ENCODE assay signal across 8 cellular contexts in genomic region chr20:20017001-20017851, GRCh38. TPM values are rescaled to one million over a fixed set of nuclear protein-coding genes. Genes with fewer than 3 reads are reported as not detected.
DNase-seq lines count a peak whose midpoint lies in the region; ATAC-seq and TF ChIP-seq lines count a peak whose summit lies in the region.

Gene NAA20 (plus strand): TSS chr20:20017362. CDS start chr20:20017397, 35 bp downstream.

- H3K36me3 ChIP-seq in CD4-positive, CD25-positive, alpha-beta regulatory T cell (ENCODE audit: control insufficient read depth, insufficient read depth, low read length), result no peaks in the 10 kb centered on the region

- peaks cover 34% of the 10 kb centered on the region for H3K4me1 ChIP-seq in CD4-positive, CD25-positive, alpha-beta regulatory T cell (ENCODE audit: control insufficient read depth, insufficient read depth, low read length, poor library complexity, severe bottlenecking)

- DNase-seq in CD4-positive, CD25-positive, alpha-beta regulatory T cell, result peak; percentile 85 to 93 (median 87)
- DNase-seq in NCI-H748 treated with DMSO at 0.1 percent for 48 hours (lab: John Stamatoyannopoulos, UW), result peak; percentile 92
- DNase-seq in activated CD4-positive, alpha-beta memory T cell treated with anti-CD3 and anti-CD28 coated beads for 36 hours, result peak; percentile 96
- peak; percentile 91 to 98 (median 96) for DNase-seq in dorsolateral prefrontal cortex
- DNase-seq in lower leg skin (ENCODE audit: low spot score in 2 of 2), result peak; percentile 91 to 99
- DNase-seq in stimulated activated CD4-positive, alpha-beta T cell treated with anti-CD3 and anti-CD28 coated beads, Interleukin-4, amount 100 ng/mL, for 48 hours (ENCODE audit: low read depth in 2 of 2), result peak; percentile 86 to 90

- CTCF ChIA-PET in activated CD4-positive, alpha-beta memory T cell treated with anti-CD3 and anti-CD28 coated beads for 36 hours (lab: Charles Lee), result interaction anchor here (0.6 to 3.1 kb wide), 9 partner anchors 10 to 1748 kb away, joined by 3 to 19 read pairs (median 5); partner anchors contain the start of genes CFAP61 and CRNKL1

- peaks cover 29 to 59% (median 41%) of the 10 kb centered on the region in 4 donors for H3K4me1 Mint-ChIP-seq in CD4-positive, CD25-positive, alpha-beta regulatory T cell
- peaks cover 54% of the 10 kb centered on the region for H3K4me1 Mint-ChIP-seq in activated CD4-positive, alpha-beta memory T cell treated with anti-CD3 and anti-CD28 coated beads for 36 hours (ENCODE audit: low read depth)

- TF ChIP-seq POLR2A in lower leg skin (IDR thresholded peaks at IDR 0.05), result no peak

- peak within 1 kb of the TSS; percentile 75 for H3K27ac ChIP-seq in CD4-positive, CD25-positive, alpha-beta regulatory T cell (ENCODE audit: insufficient read depth, low read length, poor library complexity, severe bottlenecking)
- peak within 1 kb of the TSS in 57 of 59 donors; percentile 1 to 94 (median 83) for H3K27ac ChIP-seq in dorsolateral prefrontal cortex

- peaks cover 6% of the 10 kb centered on the region for H3K36me3 Mint-ChIP-seq in CD4-positive, CD25-positive, alpha-beta regulatory T cell
- peaks cover 4% of the 10 kb centered on the region for H3K36me3 Mint-ChIP-seq in activated CD4-positive, alpha-beta memory T cell treated with anti-CD3 and anti-CD28 coated beads for 36 hours

- H3K27ac Mint-ChIP-seq in CD4-positive, CD25-positive, alpha-beta regulatory T cell, result peak within 1 kb of the TSS; percentile 93 to 97 (median 93)
- H3K27ac Mint-ChIP-seq in activated CD4-positive, alpha-beta memory T cell treated with anti-CD3 and anti-CD28 coated beads for 36 hours, result peak within 1 kb of the TSS; percentile 89

- intact Hi-C loops in activated CD4-positive, alpha-beta memory T cell treated with anti-CD3 and anti-CD28 coated beads for 36 hours (cut with micrococcal nuclease), result loop anchor here (1.0 kb wide), 1 partner anchor 35 kb away; the partner anchor contains the start of genes CFAP61 and CRNKL1
- intact Hi-C loops in dorsolateral prefrontal cortex (cut with DNase I) (loop anchor here (5.0 to 10.0 kb wide), 2 partner anchors 35 to 58 kb away; partner anchors contain the start of genes CFAP61 (in 2 of the 2) and CRNKL1 (in 2 of the 2)), lower leg skin (cut with DNase I; ENCODE audit: low total_unique reads) (no loop called here)

- TF ChIP-seq CTCF in dorsolateral prefrontal cortex (IDR thresholded peaks at IDR 0.05 in 54 of 56, conservative IDR thresholded peaks at IDR 0.05 in 2 of 56; ENCODE audit: low read depth in 1 of 56, partially characterized antibody in 56 of 56) (peak; percentile 49 to 94 (median 82)), lower leg skin (IDR thresholded peaks at IDR 0.05) (peak in 1 of 3 donors; percentile 77)

- ATAC-seq in CD4-positive, CD25-positive, alpha-beta regulatory T cell (ENCODE audit: low read depth in 2 of 2), result peak; percentile 99
- ATAC-seq in GM19351 (IDR thresholded peaks at IDR 0.05; ENCODE audit: unreplicated experiment), result peak; percentile 97
- ATAC-seq in HG03521 (IDR thresholded peaks at IDR 0.05; ENCODE audit: unreplicated experiment), result peak; percentile 97

- peaks cover 19% of the 10 kb centered on the region for H3K27me3 Mint-ChIP-seq in CD4-positive, CD25-positive, alpha-beta regulatory T cell
- H3K27me3 Mint-ChIP-seq in activated CD4-positive, alpha-beta memory T cell treated with anti-CD3 and anti-CD28 coated beads for 36 hours, result no peaks in the 10 kb centered on the region

- peaks cover 0 to 2% (median 0%) of the 10 kb centered on the region in 7 donors for H3K9me3 Mint-ChIP-seq in CD4-positive, CD25-positive, alpha-beta regulatory T cell
- H3K9me3 Mint-ChIP-seq in activated CD4-positive, alpha-beta memory T cell treated with anti-CD3 and anti-CD28 coated beads for 36 hours, result no peaks in the 10 kb centered on the region

- WGBS in lower leg skin, 2 donors, result 0 to 1% methylated on average over 16 to 41 of the region's 82 CpGs

- H3K27me3 ChIP-seq in CD4-positive, CD25-positive, alpha-beta regulatory T cell (ENCODE audit: control insufficient read depth, insufficient read depth, low read length), result peaks cover 3% of the 10 kb centered on the region
- no peaks in the 10 kb centered on the region for H3K27me3 ChIP-seq in dorsolateral prefrontal cortex

- H3K4me3 ChIP-seq in CD4-positive, CD25-positive, alpha-beta regulatory T cell (ENCODE audit: low read depth, low read length), result peak within 1 kb of the TSS; percentile 83
- peak within 1 kb of the TSS; percentile 60 to 100 (median 97) for H3K4me3 ChIP-seq in dorsolateral prefrontal cortex
- H3K4me3 ChIP-seq in lower leg skin (ENCODE audit: low read depth, poor library complexity, severe bottlenecking), result peak within 1 kb of the TSS; percentile 99

- no peaks in the 10 kb centered on the region for H3K9me3 ChIP-seq in CD4-positive, CD25-positive, alpha-beta regulatory T cell (ENCODE audit: control insufficient read depth in 2 of 2, low read length in 2 of 2)

- H3K4me3 Mint-ChIP-seq in CD4-positive, CD25-positive, alpha-beta regulatory T cell, result peak within 1 kb of the TSS; percentile 89 to 95 (median 94)
- peak within 1 kb of the TSS; percentile 91 for H3K4me3 Mint-ChIP-seq in activated CD4-positive, alpha-beta memory T cell treated with anti-CD3 and anti-CD28 coated beads for 36 hours

- POLR2A ChIA-PET in activated CD4-positive, alpha-beta memory T cell treated with anti-CD3 and anti-CD28 coated beads for 36 hours (lab: Charles Lee), result interaction anchor here (1.3 to 1.8 kb wide), 2 partner anchors 19 to 35 kb away, joined by 4 to 22 read pairs; partner anchors contain the start of genes CFAP61 and CRNKL1

RNA-seq across cellular contexts. Expression of gene NAA20, which starts in this region (rescaled TPM):
- 19.6 TPM for total RNA-seq in CD4-positive, CD25-positive, alpha-beta regulatory T cell
- polyA plus RNA-seq in CD4-positive, CD25-positive, alpha-beta regulatory T cell, result 10 to 100 TPM; 69.1 to 77.4 (median 71.5) TPM
- total RNA-seq in activated CD4-positive, alpha-beta memory T cell treated with anti-CD3 and anti-CD28 coated beads for 36 hours, result 10 to 100 TPM; 82.6 to 82.9 TPM
- total RNA-seq in dorsolateral prefrontal cortex (10 to 100 TPM; 28.1 to 68.2 (median 47.8) TPM), lower leg skin (10 to 100 TPM; 27.2 to 38.4 (median 33.1) TPM)

Comparison
In these comparisons a context has a peak if more than half of its experiments do, and no peak if none do; other contexts are left out.
1. Peak in every context shown above with its lines: DNase-seq, ATAC-seq, H3K4me3 ChIP-seq and H3K27ac ChIP-seq.